In the genomic region with DNA sequence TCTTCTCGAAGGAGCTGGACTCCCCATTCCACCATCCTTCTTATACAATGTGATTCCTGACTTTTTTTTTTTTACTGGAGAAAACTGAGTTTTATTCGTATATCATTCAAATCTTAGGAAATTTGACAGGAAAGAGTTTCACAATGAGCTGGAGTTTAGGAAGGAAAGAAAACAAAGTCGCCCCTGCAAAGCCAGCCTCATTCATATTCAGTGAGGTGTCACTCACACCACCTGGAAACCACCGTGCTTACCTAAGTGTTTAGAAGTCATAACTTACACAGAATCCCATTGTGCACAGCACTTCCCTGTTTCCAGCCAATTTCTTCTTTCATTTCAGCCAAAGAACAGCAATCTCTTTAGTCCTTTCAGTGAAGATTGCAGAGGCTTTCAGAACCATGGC, we compare ENCODE assay signal across 16 cellular contexts.
DNase-seq lines count a peak whose midpoint lies in the region; ATAC-seq and TF ChIP-seq lines count a peak whose summit lies in the region.
"Had no signal": no experiment of that assay in that cellular context is flagged by ENCODE, and none has a peak within 500 bp of the region (broad histone marks: within the 10 kb centered on the region; RNA-seq: fewer than 3 reads in every experiment).

No MANE protein-coding gene starts in this region.

- TF ChIP-seq CTCF in GM10248 (IDR thresholded peaks at IDR 0.05; ENCODE audit: control extremely low read depth, extremely low read depth, low read depth, missing control alignments), result no peak
- TF ChIP-seq CTCF in left lung (IDR thresholded peaks at IDR 0.05), result no peak

- H3K36me3 ChIP-seq in left lung, result peaks cover 0 to 35% of the 10 kb centered on the region in 2 donors
- H3K36me3 ChIP-seq: colonic mucosa, transverse colon had no signal

- CTCF ChIA-PET in GM10248 (lab: Yijun Ruan, JAX), result interaction anchor here (0.9 to 3.3 kb wide), 6 partner anchors 8 to 474 kb away, joined by 3 to 25 read pairs (median 4); no protein-coding TSS in a partner anchor

- no peaks in the 10 kb centered on the region for H3K27me3 Mint-ChIP-seq in activated naive CD8-positive, alpha-beta T cell treated with anti-CD3 and anti-CD28 coated beads for 36 hours
- H3K27me3 Mint-ChIP-seq: CD4-positive, alpha-beta T cell; progenitor cell of endocrine pancreas; T-cell had no signal

- H3K36me3 Mint-ChIP-seq in activated naive CD8-positive, alpha-beta T cell treated with anti-CD3 and anti-CD28 coated beads for 36 hours, result peaks cover 12% of the 10 kb centered on the region

- no peaks in the 10 kb centered on the region for H3K9me3 Mint-ChIP-seq in activated naive CD8-positive, alpha-beta T cell treated with anti-CD3 and anti-CD28 coated beads for 36 hours
- H3K9me3 Mint-ChIP-seq: activated T-cell treated with anti-CD3 and anti-CD28 coated beads, Interleukin-2, amount 50 U/mL, for 4 hours; CD4-positive, alpha-beta T cell; T-cell had no signal

- no peaks in the 10 kb centered on the region for H3K27me3 ChIP-seq in left lung
- H3K27me3 ChIP-seq: colonic mucosa, transverse colon had no signal

- H3K4me3 ChIP-seq in left lung, result no peak overlapping the region
- H3K4me3 ChIP-seq: colonic mucosa, left ventricle myocardium inferior, transverse colon had no signal

- POLR2A ChIA-PET in GM10248 (lab: Yijun Ruan, JAX), result interaction anchor here (0.6 to 1.3 kb wide), 2 partner anchors 9 to 954 kb away, joined by 4 to 9 read pairs; no protein-coding TSS in a partner anchor

- ATAC-seq in HG03342 (IDR thresholded peaks at IDR 0.05; ENCODE audit: unreplicated experiment), result peak; percentile 33
- peak; percentile 15 for ATAC-seq in left lung
- ATAC-seq in GM18909 (IDR thresholded peaks at IDR 0.05; ENCODE audit: poor library complexity, unreplicated experiment), result no peak
- ATAC-seq in GM18907 (IDR thresholded peaks at IDR 0.05; ENCODE audit: unreplicated experiment), result no peak
- ATAC-seq: T-cell had no signal

- DNase-seq in GM10248 (ENCODE audit: extremely low spot score) (peak; percentile 71), left lung (no peak), NCI-H748 (lab: John Stamatoyannopoulos, UW; ENCODE audit: unreplicated experiment) (no peak), GOT3 (lab: John Stamatoyannopoulos, UW) (no peak)
- DNase-seq in activated naive CD8-positive, alpha-beta T cell treated with anti-CD3 and anti-CD28 coated beads for 36 hours, result no peak
- DNase-seq: activated T-cell treated with anti-CD3 and anti-CD28 coated beads, Interleukin-2, amount 50 U/mL, for 4 hours; CD4-positive, alpha-beta T cell; left ventricle myocardium inferior; NCI-H1092 treated with DMSO at 0.1 percent for 48 hours; T-cell had no signal

- peaks cover 0 to 12% of the 10 kb centered on the region in 2 donors for H3K4me1 ChIP-seq in left lung
- H3K4me1 ChIP-seq: colonic mucosa, left ventricle myocardium inferior had no signal

- H3K4me1 Mint-ChIP-seq in activated naive CD8-positive, alpha-beta T cell treated with anti-CD3 and anti-CD28 coated beads for 36 hours, result peaks cover 26% of the 10 kb centered on the region

- no peaks in the 10 kb centered on the region for H3K9me3 ChIP-seq in left lung
- H3K9me3 ChIP-seq: colonic mucosa, left ventricle myocardium inferior, transverse colon had no signal

- H3K27ac ChIP-seq in left lung, result no peak overlapping the region
- H3K27ac ChIP-seq: colonic mucosa, left ventricle myocardium inferior had no signal

- intact Hi-C loops in left lung (cut with DNase I), result no loop called here

- peak overlapping the region; percentile 82 for H3K27ac Mint-ChIP-seq in activated naive CD8-positive, alpha-beta T cell treated with anti-CD3 and anti-CD28 coated beads for 36 hours
- H3K27ac Mint-ChIP-seq: CD4-positive, alpha-beta T cell; progenitor cell of endocrine pancreas had no signal

- H3K4me3 Mint-ChIP-seq in activated naive CD8-positive, alpha-beta T cell treated with anti-CD3 and anti-CD28 coated beads for 36 hours, result no peak overlapping the region
- H3K4me3 Mint-ChIP-seq: activated T-cell treated with anti-CD3 and anti-CD28 coated beads, Interleukin-2, amount 50 U/mL, for 4 hours; CD4-positive, alpha-beta T cell; T-cell had no signal

Comparison
In these comparisons a context has a peak if more than half of its experiments do, and no peak if none do; other contexts are left out.
1. ATAC-seq: peak in HG03342 (single experiment) and left lung (single experiment); none in GM18909 (single experiment) and GM18907 (single experiment).